Comparison of ENCODE assay signal across 1 cellular context in genomic region chr1:27321813-27322568, GRCh38.
TF ChIP-seq lines count a peak whose summit lies in the region.

A gene with protein sequence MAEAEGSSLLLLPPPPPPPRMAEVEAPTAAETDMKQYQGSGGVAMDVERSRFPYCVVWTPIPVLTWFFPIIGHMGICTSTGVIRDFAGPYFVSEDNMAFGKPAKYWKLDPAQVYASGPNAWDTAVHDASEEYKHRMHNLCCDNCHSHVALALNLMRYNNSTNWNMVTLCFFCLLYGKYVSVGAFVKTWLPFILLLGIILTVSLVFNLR (plus strand): TSS chr1:27322163. CDS start chr1:27322198, 35 bp downstream.

TF ChIP-seq in K562, 482 proteins besides CTCF, POLR2A, EP300 and RAD21 (continued from another document and continues in another):
- TF ChIP-seq ID3 (CRISPR knock-in tag; IDR thresholded peaks at IDR 0.05) (no peak), ID3 (tag; IDR thresholded peaks at IDR 0.05) (peak; percentile 78), ATF7 (IDR thresholded peaks at IDR 0.05) (peak; percentile 97), CLOCK (CRISPR knock-in tag; IDR thresholded peaks at IDR 0.05; ENCODE audit: borderline replicate concordance) (no peak), ZNF12 (CRISPR knock-in tag; IDR thresholded peaks at IDR 0.05) (no peak), POLR2H (tag; IDR thresholded peaks at IDR 0.05; ENCODE audit: low read depth) (peak; percentile 77), ILF3 (IDR thresholded peaks at IDR 0.05; ENCODE audit: borderline replicate concordance) (no peak), ZC3H4 (CRISPR knock-in tag; IDR thresholded peaks at IDR 0.05; ENCODE audit: borderline replicate concordance) (no peak), SREBF1 (IDR thresholded peaks at IDR 0.05; ENCODE audit: borderline replicate concordance, low read depth, low read length) (no peak), SAFB2 (IDR thresholded peaks at IDR 0.05; ENCODE audit: borderline replicate concordance, low read depth, low read length, severe bottlenecking) (no peak), SRF (CRISPR knock-in tag; IDR thresholded peaks at IDR 0.05) (no peak; a peak in 1 of 4 replicates), MYC (IDR thresholded peaks at IDR 0.05; ENCODE audit: low read depth, low read length) (peak; percentile 97), MYC (CRISPR knock-in tag; IDR thresholded peaks at IDR 0.05; ENCODE audit: borderline replicate concordance, low read depth) (peak; percentile 91; the same call in 1 of the 2 replicates), ETS2 (tag; IDR thresholded peaks at IDR 0.05; ENCODE audit: borderline replicate concordance, poor library complexity, severe bottlenecking) (peak; percentile 86), ERF (CRISPR knock-in tag; IDR thresholded peaks at IDR 0.05) (0 out of 2 replicates have a peak, but pooled peaks have one; percentile 13), HINFP (tag; conservative IDR thresholded peaks at IDR 0.05; ENCODE audit: low read depth) (no peak), RBM14 (IDR thresholded peaks at IDR 0.05; ENCODE audit: borderline replicate concordance, insufficient read depth, low read depth, low read length) (0 out of 2 replicates have a peak, but pooled peaks have one; percentile 39), TAF7 (tag; IDR thresholded peaks at IDR 0.05) (peak; percentile 79), CBX5 (IDR thresholded peaks at IDR 0.05; ENCODE audit: borderline replicate concordance, low read depth) (peak; percentile 39; the same call in 1 of the 2 replicates), ZNF780A (CRISPR knock-in tag; IDR thresholded peaks at IDR 0.05) (no peak), ZNF124 (CRISPR knock-in tag; IDR thresholded peaks at IDR 0.05) (peak; percentile 71; the same call in 1 of the 2 replicates), NFYB (IDR thresholded peaks at IDR 0.05; ENCODE audit: extremely low read depth, insufficient read length) (no peak), HDAC6 (IDR thresholded peaks at IDR 0.05; ENCODE audit: low read depth, low read length) (no peak), NELFE (IDR thresholded peaks at IDR 0.05; ENCODE audit: insufficient read depth, insufficient read length) (no peak), MAZ (CRISPR knock-in tag; conservative IDR thresholded peaks at IDR 0.05 in 1 of 2, IDR thresholded peaks at IDR 0.05 in 1 of 2) (peak; percentile 98 to 99), ZBTB1 (CRISPR knock-in tag; IDR thresholded peaks at IDR 0.05; ENCODE audit: borderline replicate concordance, low read depth) (peak; percentile 86; the same call in 1 of the 2 replicates), FOXA3 (CRISPR knock-in tag; conservative IDR thresholded peaks at IDR 0.05 in 1 of 2, IDR thresholded peaks at IDR 0.05 in 1 of 2) (peak in 1 of 2 experiments; percentile 86; a peak in 1 of 4 replicates)
- TF ChIP-seq, protein P1, sequence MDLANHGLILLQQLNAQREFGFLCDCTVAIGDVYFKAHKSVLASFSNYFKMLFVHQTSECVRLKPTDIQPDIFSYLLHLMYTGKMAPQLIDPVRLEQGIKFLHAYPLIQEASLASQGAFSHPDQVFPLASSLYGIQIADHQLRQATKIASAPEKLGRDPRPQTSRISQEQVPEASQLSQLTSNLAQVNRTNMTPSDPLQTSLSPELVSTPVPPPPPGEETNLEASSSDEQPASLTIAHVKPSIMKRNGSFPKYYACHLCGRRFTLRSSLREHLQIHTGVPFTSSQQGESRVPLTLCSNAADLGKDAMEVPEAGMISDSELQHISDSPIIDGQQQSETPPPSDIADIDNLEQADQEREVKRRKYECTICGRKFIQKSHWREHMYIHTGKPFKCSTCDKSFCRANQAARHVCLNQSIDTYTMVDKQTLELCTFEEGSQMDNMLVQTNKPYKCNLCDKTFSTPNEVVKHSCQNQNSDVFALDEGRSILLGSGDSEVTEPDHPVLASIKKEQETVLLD (IDR thresholded peaks at IDR 0.05): peak; percentile 64; the same call in 1 of the 2 replicates
- TF ChIP-seq, protein P2, sequence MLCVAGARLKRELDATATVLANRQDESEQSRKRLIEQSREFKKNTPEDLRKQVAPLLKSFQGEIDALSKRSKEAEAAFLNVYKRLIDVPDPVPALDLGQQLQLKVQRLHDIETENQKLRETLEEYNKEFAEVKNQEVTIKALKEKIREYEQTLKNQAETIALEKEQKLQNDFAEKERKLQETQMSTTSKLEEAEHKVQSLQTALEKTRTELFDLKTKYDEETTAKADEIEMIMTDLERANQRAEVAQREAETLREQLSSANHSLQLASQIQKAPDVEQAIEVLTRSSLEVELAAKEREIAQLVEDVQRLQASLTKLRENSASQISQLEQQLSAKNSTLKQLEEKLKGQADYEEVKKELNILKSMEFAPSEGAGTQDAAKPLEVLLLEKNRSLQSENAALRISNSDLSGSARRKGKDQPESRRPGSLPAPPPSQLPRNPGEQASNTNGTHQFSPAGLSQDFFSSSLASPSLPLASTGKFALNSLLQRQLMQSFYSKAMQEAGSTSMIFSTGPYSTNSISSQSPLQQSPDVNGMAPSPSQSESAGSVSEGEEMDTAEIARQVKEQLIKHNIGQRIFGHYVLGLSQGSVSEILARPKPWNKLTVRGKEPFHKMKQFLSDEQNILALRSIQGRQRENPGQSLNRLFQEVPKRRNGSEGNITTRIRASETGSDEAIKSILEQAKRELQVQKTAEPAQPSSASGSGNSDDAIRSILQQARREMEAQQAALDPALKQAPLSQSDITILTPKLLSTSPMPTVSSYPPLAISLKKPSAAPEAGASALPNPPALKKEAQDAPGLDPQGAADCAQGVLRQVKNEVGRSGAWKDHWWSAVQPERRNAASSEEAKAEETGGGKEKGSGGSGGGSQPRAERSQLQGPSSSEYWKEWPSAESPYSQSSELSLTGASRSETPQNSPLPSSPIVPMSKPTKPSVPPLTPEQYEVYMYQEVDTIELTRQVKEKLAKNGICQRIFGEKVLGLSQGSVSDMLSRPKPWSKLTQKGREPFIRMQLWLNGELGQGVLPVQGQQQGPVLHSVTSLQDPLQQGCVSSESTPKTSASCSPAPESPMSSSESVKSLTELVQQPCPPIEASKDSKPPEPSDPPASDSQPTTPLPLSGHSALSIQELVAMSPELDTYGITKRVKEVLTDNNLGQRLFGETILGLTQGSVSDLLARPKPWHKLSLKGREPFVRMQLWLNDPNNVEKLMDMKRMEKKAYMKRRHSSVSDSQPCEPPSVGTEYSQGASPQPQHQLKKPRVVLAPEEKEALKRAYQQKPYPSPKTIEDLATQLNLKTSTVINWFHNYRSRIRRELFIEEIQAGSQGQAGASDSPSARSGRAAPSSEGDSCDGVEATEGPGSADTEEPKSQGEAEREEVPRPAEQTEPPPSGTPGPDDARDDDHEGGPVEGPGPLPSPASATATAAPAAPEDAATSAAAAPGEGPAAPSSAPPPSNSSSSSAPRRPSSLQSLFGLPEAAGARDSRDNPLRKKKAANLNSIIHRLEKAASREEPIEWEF (CRISPR knock-in tag; IDR thresholded peaks at IDR 0.05): no peak
- TF ChIP-seq, protein P3, sequence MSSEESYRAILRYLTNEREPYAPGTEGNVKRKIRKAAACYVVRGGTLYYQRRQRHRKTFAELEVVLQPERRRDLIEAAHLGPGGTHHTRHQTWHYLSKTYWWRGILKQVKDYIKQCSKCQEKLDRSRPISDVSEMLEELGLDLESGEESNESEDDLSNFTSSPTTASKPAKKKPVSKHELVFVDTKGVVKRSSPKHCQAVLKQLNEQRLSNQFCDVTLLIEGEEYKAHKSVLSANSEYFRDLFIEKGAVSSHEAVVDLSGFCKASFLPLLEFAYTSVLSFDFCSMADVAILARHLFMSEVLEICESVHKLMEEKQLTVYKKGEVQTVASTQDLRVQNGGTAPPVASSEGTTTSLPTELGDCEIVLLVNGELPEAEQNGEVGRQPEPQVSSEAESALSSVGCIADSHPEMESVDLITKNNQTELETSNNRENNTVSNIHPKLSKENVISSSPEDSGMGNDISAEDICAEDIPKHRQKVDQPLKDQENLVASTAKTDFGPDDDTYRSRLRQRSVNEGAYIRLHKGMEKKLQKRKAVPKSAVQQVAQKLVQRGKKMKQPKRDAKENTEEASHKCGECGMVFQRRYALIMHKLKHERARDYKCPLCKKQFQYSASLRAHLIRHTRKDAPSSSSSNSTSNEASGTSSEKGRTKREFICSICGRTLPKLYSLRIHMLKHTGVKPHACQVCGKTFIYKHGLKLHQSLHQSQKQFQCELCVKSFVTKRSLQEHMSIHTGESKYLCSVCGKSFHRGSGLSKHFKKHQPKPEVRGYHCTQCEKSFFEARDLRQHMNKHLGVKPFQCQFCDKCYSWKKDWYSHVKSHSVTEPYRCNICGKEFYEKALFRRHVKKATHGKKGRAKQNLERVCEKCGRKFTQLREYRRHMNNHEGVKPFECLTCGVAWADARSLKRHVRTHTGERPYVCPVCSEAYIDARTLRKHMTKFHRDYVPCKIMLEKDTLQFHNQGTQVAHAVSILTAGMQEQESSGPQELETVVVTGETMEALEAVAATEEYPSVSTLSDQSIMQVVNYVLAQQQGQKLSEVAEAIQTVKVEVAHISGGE (CRISPR knock-in tag; IDR thresholded peaks at IDR 0.05): peak; percentile 99 to 100 (median 99)
- TF ChIP-seq, protein P4, sequence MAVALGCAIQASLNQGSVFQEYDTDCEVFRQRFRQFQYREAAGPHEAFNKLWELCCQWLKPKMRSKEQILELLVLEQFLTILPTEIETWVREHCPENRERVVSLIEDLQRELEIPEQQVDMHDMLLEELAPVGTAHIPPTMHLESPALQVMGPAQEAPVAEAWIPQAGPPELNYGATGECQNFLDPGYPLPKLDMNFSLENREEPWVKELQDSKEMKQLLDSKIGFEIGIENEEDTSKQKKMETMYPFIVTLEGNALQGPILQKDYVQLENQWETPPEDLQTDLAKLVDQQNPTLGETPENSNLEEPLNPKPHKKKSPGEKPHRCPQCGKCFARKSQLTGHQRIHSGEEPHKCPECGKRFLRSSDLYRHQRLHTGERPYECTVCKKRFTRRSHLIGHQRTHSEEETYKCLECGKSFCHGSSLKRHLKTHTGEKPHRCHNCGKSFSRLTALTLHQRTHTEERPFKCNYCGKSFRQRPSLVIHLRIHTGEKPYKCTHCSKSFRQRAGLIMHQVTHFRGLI (CRISPR knock-in tag; IDR thresholded peaks at IDR 0.05): no peak
